ENCODE assay signal across 26 cellular contexts in the genomic region with DNA sequence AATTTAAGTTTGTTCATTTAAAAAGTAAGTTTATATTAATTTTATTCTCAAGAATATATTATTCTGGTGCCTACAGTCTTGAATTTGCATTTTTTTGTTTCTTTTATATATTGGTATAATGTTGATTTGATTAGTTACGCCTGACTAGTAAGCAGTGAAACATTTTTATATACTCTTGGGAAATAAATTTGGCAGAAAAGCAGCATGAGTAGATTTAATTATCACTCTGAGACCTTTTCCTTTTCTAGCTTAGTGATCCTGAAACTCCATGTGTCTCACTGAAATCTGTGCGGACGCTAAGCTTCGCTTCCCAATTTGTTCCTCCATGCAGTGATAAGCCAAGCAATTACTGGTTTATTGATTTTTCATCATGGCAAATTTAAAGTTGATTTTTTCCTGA.
DNase-seq lines count a peak whose midpoint lies in the region; FAIRE-seq and TF ChIP-seq lines count a peak whose summit lies in the region.
"Had no signal": no experiment of that assay in that cellular context is flagged by ENCODE, and none has a peak within 500 bp of the region (broad histone marks: within the 10 kb centered on the region; RNA-seq: fewer than 3 reads in every experiment).

No MANE protein-coding gene starts in this region.

- no peak for TF ChIP-seq CTCF in AG10803 (conservative IDR thresholded peaks at IDR 0.05; ENCODE audit: low read length)
- no peak for TF ChIP-seq CTCF in H9 (conservative IDR thresholded peaks at IDR 0.05)
- no peak for TF ChIP-seq CTCF in D721Med (IDR thresholded peaks at IDR 0.05; ENCODE audit: insufficient read depth, missing control alignments)
- TF ChIP-seq CTCF in brain microvascular endothelial cell (IDR thresholded peaks at IDR 0.05; ENCODE audit: low read depth, low read length, missing control alignments): no peak

- H3K4me1 Mint-ChIP-seq in H9: peaks cover 9 to 18% of the 10 kb centered on the region in 2 experiments

- H3K27ac Mint-ChIP-seq in H9: peak overlapping the region in 2 of 3 experiments; percentile 69 to 86; a peak in 2 of 7 replicates
- H3K27ac Mint-ChIP-seq: T-helper 1 cell treated with Interleukin-12 subunit alpha and Interleukin-12 subunit beta and Interleukin-4 antibody, amounts not matched to agents 30 μg/mL and 1 μg/mL, for 36 hours had no signal

- H3K14ac ChIP-seq in H9 (ENCODE audit: insufficient read depth, low read length): no peak overlapping the region

- no peak overlapping the region for H3K4ac ChIP-seq in H9 (ENCODE audit: low read depth, low read length)

- in situ Hi-C loops in brain microvascular endothelial cell (cut with HindIII; ENCODE audit: low pct_ligation_motif_present, low sequenced_read_pairs): no loop called here

- no peak overlapping the region for H2BK12ac ChIP-seq in H9 (ENCODE audit: insufficient read length, low read depth, low read length)

- H3T11ph ChIP-seq in H9 (ENCODE audit: low read length): no peak overlapping the region

- no peak overlapping the region for H4K91ac ChIP-seq in H9 (ENCODE audit: insufficient read length, low read depth, low read length)

- no peak overlapping the region for H2BK5ac ChIP-seq in H9 (ENCODE audit: insufficient read length, low read length)

- H2AK5ac ChIP-seq in H9 (ENCODE audit: insufficient read length, low read length): no peak overlapping the region

- H3K36me3 ChIP-seq in adipocyte (ENCODE audit: control insufficient read depth, insufficient read depth, low read length, severe bottlenecking): no peaks in the 10 kb centered on the region
- no peaks in the 10 kb centered on the region for H3K36me3 ChIP-seq in brain microvascular endothelial cell (replicated peaks)
- H3K36me3 ChIP-seq: MG63, SJSA1 had no signal

- no peaks in the 10 kb centered on the region for H3K23me2 ChIP-seq in H9 (ENCODE audit: insufficient read length, low read depth, low read length, poor library complexity, severe bottlenecking)

- FAIRE-seq in D721Med (lab: Jason Lieb, UNC): no peak
- FAIRE-seq: A549, GM18507, H1 had no signal

- no CpG with 5 or more reads among the region's 4 CpGs for WGBS in H9 (ENCODE audit: extremely low coverage, insufficient read length, low lambda C conversion rate)

- no peak overlapping the region for H3K18ac ChIP-seq in H9 (ENCODE audit: insufficient read length, low read depth, low read length)

- H3K4me2 ChIP-seq in H9 (ENCODE audit: insufficient read depth, insufficient read length, low read length): no peak overlapping the region
- H3K4me2 ChIP-seq: A549, PC-9 had no signal

- no peak overlapping the region for H2BK15ac ChIP-seq in H9 (ENCODE audit: low read depth, low read length)

- H2AFZ ChIP-seq in H9 (ENCODE audit: low read length): no peak overlapping the region
- H2AFZ ChIP-seq: PC-9 had no signal

- H3K23ac ChIP-seq in H9 (ENCODE audit: insufficient read length, low read depth, low read length): no peak overlapping the region

- no peak overlapping the region for H3K27ac ChIP-seq in H9 (ENCODE audit: insufficient read length, low read depth, low read length)
- no peak overlapping the region for H3K27ac ChIP-seq in brain microvascular endothelial cell
- H3K27ac ChIP-seq: A549, PC-9, SJSA1 had no signal

- no peak overlapping the region for H4K8ac ChIP-seq in H9 (replicated peaks; ENCODE audit: insufficient read length, low read depth, low read length)

- no peak overlapping the region for H3K56ac ChIP-seq in H9 (ENCODE audit: insufficient read length, low read depth, low read length)

- DNase-seq in AG10803 (ENCODE audit: low read depth) (peak; percentile 32), H9 (no peak), adipocyte (ENCODE audit: low read depth) (peak; percentile 29), fibroblast of peridontal ligament (ENCODE audit: extremely low read depth) (peak; percentile 7), D721Med (ENCODE audit: insufficient read length, low spot score) (no peak), brain microvascular endothelial cell (no peak), T-helper 1 cell (no peak)
- DNase-seq: Calu3, DMS53, IMR-90, KG1, MG63, NCI-H1105 treated with DMSO at 0.1 percent for 48 hours, NCI-H146, NCI-H1930, NCI-H2107, NCI-H510A, NCI-H748 treated with DMSO at 0.1 percent for 48 hours, PC-9, Right ventricle myocardium superior, RPMI8226 had no signal

- no peak overlapping the region for H2BK20ac ChIP-seq in H9 (ENCODE audit: low read depth, low read length, poor library complexity, severe bottlenecking)

- H3K79me2 ChIP-seq in H9 (ENCODE audit: insufficient read depth, low read length): no peaks in the 10 kb centered on the region

- no peaks in the 10 kb centered on the region for H3K9me3 Mint-ChIP-seq in H9
- H3K9me3 Mint-ChIP-seq: T-helper 1 cell treated with Interleukin-12 subunit alpha and Interleukin-12 subunit beta and Interleukin-4 antibody, amounts not matched to agents 30 μg/mL and 1 μg/mL, for 36 hours had no signal

- H3K79me1 ChIP-seq in H9 (ENCODE audit: insufficient read depth, low read depth, low read length, poor library complexity, severe bottlenecking): no peaks in the 10 kb centered on the region

- no peak overlapping the region for H3K4me3 Mint-ChIP-seq in H9
- H3K4me3 Mint-ChIP-seq: T-helper 1 cell treated with Interleukin-12 subunit alpha and Interleukin-12 subunit beta and Interleukin-4 antibody, amounts not matched to agents 30 μg/mL and 1 μg/mL, for 36 hours had no signal

- H4K5ac ChIP-seq in H9 (ENCODE audit: insufficient read length, low read depth, low read length): no peak overlapping the region

- H3K9ac ChIP-seq in H9 (ENCODE audit: extremely low read depth, insufficient read length, low read length) (no peak overlapping the region), adipocyte (ENCODE audit: low read length) (no peak overlapping the region)

- no peaks in the 10 kb centered on the region for H3K9me3 ChIP-seq in H9 (ENCODE audit: control insufficient read depth, low read depth, low read length)
- H3K9me3 ChIP-seq in adipocyte (ENCODE audit: control insufficient read depth, low read length): no peaks in the 10 kb centered on the region
- H3K9me3 ChIP-seq: A549, MG63, SJSA1 had no signal

- H3K4me1 ChIP-seq in H9 (ENCODE audit: insufficient read depth, low read length): no peaks in the 10 kb centered on the region
- H3K4me1 ChIP-seq in adipocyte (ENCODE audit: control insufficient read depth, insufficient read depth, low read length): peaks cover 11% of the 10 kb centered on the region
- H3K4me1 ChIP-seq: SJSA1 had no signal

- no peaks in the 10 kb centered on the region for H3K36me3 Mint-ChIP-seq in H9 (ENCODE audit: insufficient read depth in 1 of 3, low read depth in 3 of 3)

- no peak overlapping the region for H2BK120ac ChIP-seq in H9 (ENCODE audit: low read depth, low read length, poor library complexity, severe bottlenecking)

- no peaks in the 10 kb centered on the region for H4K20me1 ChIP-seq in H9 (ENCODE audit: control insufficient read depth, insufficient read depth, insufficient read length)

- H3K4me3 ChIP-seq in AG10803 (ENCODE audit: low read length) (no peak overlapping the region), adipocyte (ENCODE audit: low read length) (peak overlapping the region; percentile 12), brain microvascular endothelial cell (ENCODE audit: low read depth, low read length) (no peak overlapping the region)
- H3K4me3 ChIP-seq: A549, MG63, PC-9, SJSA1 had no signal

- H3K27me3 Mint-ChIP-seq in H9 (ENCODE audit: low read depth): no peaks in the 10 kb centered on the region

- H3K27me3 ChIP-seq in H9 (ENCODE audit: insufficient read depth, low read length): no peaks in the 10 kb centered on the region
- no peaks in the 10 kb centered on the region for H3K27me3 ChIP-seq in adipocyte (replicated peaks; ENCODE audit: control insufficient read depth, insufficient read depth, low read length)
- H3K27me3 ChIP-seq in brain microvascular endothelial cell (replicated peaks): no peaks in the 10 kb centered on the region
- H3K27me3 ChIP-seq: MG63, SJSA1 had no signal

Comparison
In these comparisons a context has a peak if more than half of its experiments do, and no peak if none do; other contexts are left out.
1. DNase-seq: peak in AG10803 (single experiment), adipocyte (single experiment) and fibroblast of peridontal ligament (single experiment); none in H9 (single experiment), D721Med (single experiment), brain microvascular endothelial cell (single experiment) and T-helper 1 cell (0 of 5).